Comparison of ENCODE assay signal across 10 cellular contexts in the genomic region with DNA sequence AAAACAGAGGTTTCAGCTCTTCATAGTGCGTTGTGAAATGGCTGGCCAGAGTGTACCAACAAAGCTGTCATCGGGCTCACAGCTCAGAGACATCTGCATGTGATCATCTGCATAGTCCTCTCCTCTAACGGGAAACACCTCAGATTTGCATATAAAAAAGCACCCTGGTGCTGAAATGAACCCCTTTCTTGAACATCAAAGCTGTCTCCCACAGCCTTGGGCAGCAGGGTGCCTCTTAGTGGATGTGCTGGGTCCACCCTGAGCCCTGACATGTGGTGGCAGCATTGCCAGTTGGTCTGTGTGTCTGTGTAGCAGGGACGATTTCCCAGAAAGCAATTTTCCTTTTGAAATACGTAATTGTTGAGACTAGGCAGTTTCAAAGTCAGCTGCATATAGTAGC. TPM values are rescaled to one million over a fixed set of nuclear protein-coding genes. Genes with fewer than 3 reads are reported as not detected.
A peak's percentile ranks its signal among the peaks of the same experiment; 100 is the strongest.
DNase-seq lines count a peak whose midpoint lies in the region; ATAC-seq, FAIRE-seq and TF ChIP-seq lines count a peak whose summit lies in the region.
"Had no signal": no experiment of that assay in that cellular context is flagged by ENCODE, and none has a peak within 500 bp of the region (broad histone marks: within the 10 kb centered on the region; RNA-seq: fewer than 3 reads in every experiment).

No MANE protein-coding gene starts in this region.

- DNase-seq in GM13976 (ENCODE audit: low spot score) (peak; percentile 56), H7 (peak; percentile 42), WTC11 (ENCODE audit: low spot score) (no peak), naive B cell (no peak), OCI-M1 (lab: John Stamatoyannopoulos, UW) (no peak), small intestine (no peak)
- DNase-seq in NK-92 treated with Interleukin-12 subunit alpha and Interleukin-12 subunit beta, amount 100 ng/mL, for 24 hours (lab: John Stamatoyannopoulos, UW) = no peak
- DNase-seq in stimulated activated CD8-positive, alpha-beta memory T cell treated with anti-CD3 and anti-CD28 coated beads, Interleukin-4, amount 100 ng/mL, for 48 hours = no peak
- DNase-seq: cerebellar nuclear complex, testis had no signal

- H3K27ac Mint-ChIP-seq in WTC11 = no peak overlapping the region
- peak overlapping the region in 4 of 6 donors; percentile 48 to 95 (median 71) for H3K27ac Mint-ChIP-seq in naive B cell

- POLR2A ChIA-PET in WTC11 (lab: Charles Lee) = no interaction called here

- H3K36me3 Mint-ChIP-seq in WTC11 (peaks cover 19% of the 10 kb centered on the region), naive B cell (peaks cover 35 to 44% of the 10 kb centered on the region in 2 donors)

- H3K9me3 Mint-ChIP-seq in WTC11 (no peaks in the 10 kb centered on the region), naive B cell (no peaks in the 10 kb centered on the region)

- in situ Hi-C loops in GM13976 (cut with MboI; ENCODE audit: low sequenced_read_pairs, unreplicated experiment) = no loop called here

- no peak overlapping the region for H3K4me3 ChIP-seq in H7 (ENCODE audit: insufficient read depth, low read depth, low read length)
- no peak overlapping the region for H3K4me3 ChIP-seq in small intestine (ENCODE audit: low read depth in 1 of 2, low read length in 2 of 2)
- H3K4me3 ChIP-seq: testis had no signal

- no peak overlapping the region for H3K27ac ChIP-seq in small intestine (ENCODE audit: low read depth in 1 of 2, low read length in 1 of 2)
- H3K27ac ChIP-seq: testis had no signal

- H3K4me1 Mint-ChIP-seq in WTC11 = peaks cover 22% of the 10 kb centered on the region
- H3K4me1 Mint-ChIP-seq in naive B cell = no peaks in the 10 kb centered on the region

- H3K9me3 ChIP-seq in small intestine (ENCODE audit: control insufficient read depth, low read depth) = no peaks in the 10 kb centered on the region
- H3K9me3 ChIP-seq: testis had no signal

- TF ChIP-seq CTCF in GM13976 (IDR thresholded peaks at IDR 0.05; ENCODE audit: borderline replicate concordance, control extremely low read depth, extremely low read depth, insufficient read depth, missing control alignments) (no peak), WTC11 (IDR thresholded peaks at IDR 0.05) (no peak)

- H3K4me1 ChIP-seq in small intestine (ENCODE audit: control insufficient read depth in 2 of 2, insufficient read depth in 1 of 2, low read depth in 1 of 2, low read length in 1 of 2) = no peaks in the 10 kb centered on the region

- no peak overlapping the region for H3K4me3 Mint-ChIP-seq in WTC11
- no peak overlapping the region for H3K4me3 Mint-ChIP-seq in naive B cell

- WGBS in small intestine, 3 donors = 54 to 74% (median 65%) methylated on average over 5 of the region's 5 CpGs

- CTCF ChIA-PET in WTC11 (lab: Charles Lee) = interaction anchor here (0.9 to 1.6 kb wide), 5 partner anchors 9 to 285 kb away, joined by 3 to 12 read pairs (median 4); no protein-coding TSS in a partner anchor

- no peaks in the 10 kb centered on the region for H3K27me3 ChIP-seq in H7 (ENCODE audit: control insufficient read depth, insufficient read depth, low read length)
- no peaks in the 10 kb centered on the region for H3K27me3 ChIP-seq in small intestine (ENCODE audit: control insufficient read depth in 2 of 2, insufficient read depth in 2 of 2, low read length in 2 of 2)
- H3K27me3 ChIP-seq: testis had no signal

- FAIRE-seq in small intestine (lab: Jason Lieb, UNC) = no peak

- H3K36me3 ChIP-seq in H7 (replicated peaks; ENCODE audit: control insufficient read depth, insufficient read depth, low read length) (peaks cover 5% of the 10 kb centered on the region), small intestine (ENCODE audit: control insufficient read depth in 2 of 2, insufficient read depth in 2 of 2, low read length in 2 of 2) (peaks cover 9 to 24% of the 10 kb centered on the region in 2 donors)

- no peaks in the 10 kb centered on the region for H3K27me3 Mint-ChIP-seq in WTC11 (ENCODE audit: low read depth)
- no peaks in the 10 kb centered on the region for H3K27me3 Mint-ChIP-seq in naive B cell

- ATAC-seq in WTC11 = peak; percentile 44
- peak; percentile 48 to 89 for ATAC-seq in naive B cell (ENCODE audit: low read depth in 2 of 2)

TF ChIP-seq in WTC11, 78 proteins besides CTCF, POLR2A, EP300 and RAD21:
- peak; percentile 97 for TF ChIP-seq ZNF423 (CRISPR knock-in tag; IDR thresholded peaks at IDR 0.05)
- no peak for TF ChIP-seq NR2C2 (CRISPR knock-in tag; IDR thresholded peaks at IDR 0.05)

RNA-seq across cellular contexts. Expression of a gene that starts 14.3 kb away (rescaled TPM):
- total RNA-seq in H7 (2014; rRNA removed; shearing (Covaris generic)) = 1.0 and 2.2 TPM in 2 replicates
- total RNA-seq in WTC11 (2021) = 9.3 to 16.3 TPM (median 14.8 TPM) in 3 replicates
- polyA plus RNA-seq in naive B cell (ENCODE audit: low read depth in 6 of 6) (under 1 TPM in 5 of 6 donors, not detected in 1; 0.38 to 0.76 (median 0.59) TPM), small intestine (1 to 10 TPM in 2 of 3 donors, under 1 TPM in 1; 0.45 to 3.0 (median 1.1) TPM)

Comparison
In these comparisons a context has a peak if more than half of its experiments do, and no peak if none do; other contexts are left out.
1. DNase-seq: peak in GM13976 (single experiment) and H7 (single experiment); none in WTC11 (single experiment), naive B cell (single experiment), NK-92 treated with Interleukin-12 subunit alpha and Interleukin-12 subunit beta, amount 100 ng/mL, for 24 hours (single experiment), OCI-M1 (single experiment), small intestine (single experiment) and stimulated activated CD8-positive, alpha-beta memory T cell treated with anti-CD3 and anti-CD28 coated beads, Interleukin-4, amount 100 ng/mL, for 48 hours (single experiment).